Comparison of ENCODE assay signal across 4 cellular contexts in the genomic region with DNA sequence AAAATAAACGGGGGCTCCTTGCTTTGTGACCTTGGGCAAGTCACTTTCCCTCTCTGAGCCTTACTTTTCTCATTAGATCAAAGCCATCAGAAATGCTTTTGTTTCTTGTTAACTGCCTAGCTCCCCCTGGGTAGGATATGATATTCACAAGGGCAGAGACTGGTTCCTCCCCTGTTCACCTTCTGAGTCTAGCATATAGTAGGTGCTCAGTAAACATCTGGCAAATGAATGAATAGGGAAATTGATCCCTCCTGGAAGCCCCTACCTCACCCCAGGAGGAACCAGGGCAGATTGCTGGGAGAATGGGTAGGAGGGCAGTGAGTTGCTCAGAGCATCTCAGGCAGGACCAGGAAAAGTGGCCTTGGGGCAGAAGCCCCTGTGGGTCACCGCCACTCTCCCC.
"Had no signal": no experiment of that assay in that cellular context is flagged by ENCODE, and none has a peak within 500 bp of the region (broad histone marks: within the 10 kb centered on the region; RNA-seq: fewer than 3 reads in every experiment).

No MANE protein-coding gene starts in this region.

- DNase-seq: IMR-90, KBM-7 had no signal

- H3K4me3 Mint-ChIP-seq: GM23338 had no signal

- H3K27ac Mint-ChIP-seq: GM23338 had no signal

- H3K4me3 ChIP-seq: GM23338, HAP-1 had no signal

- H3K9me3 Mint-ChIP-seq: GM23338 had no signal

- H3K36me3 ChIP-seq: HAP-1 had no signal

- H3K9me3 ChIP-seq: HAP-1 had no signal

- H3K4me1 ChIP-seq: HAP-1 had no signal

- H3K4me1 Mint-ChIP-seq: GM23338 had no signal
